2 cellular contexts compared by ENCODE assay signal in the genomic region with DNA sequence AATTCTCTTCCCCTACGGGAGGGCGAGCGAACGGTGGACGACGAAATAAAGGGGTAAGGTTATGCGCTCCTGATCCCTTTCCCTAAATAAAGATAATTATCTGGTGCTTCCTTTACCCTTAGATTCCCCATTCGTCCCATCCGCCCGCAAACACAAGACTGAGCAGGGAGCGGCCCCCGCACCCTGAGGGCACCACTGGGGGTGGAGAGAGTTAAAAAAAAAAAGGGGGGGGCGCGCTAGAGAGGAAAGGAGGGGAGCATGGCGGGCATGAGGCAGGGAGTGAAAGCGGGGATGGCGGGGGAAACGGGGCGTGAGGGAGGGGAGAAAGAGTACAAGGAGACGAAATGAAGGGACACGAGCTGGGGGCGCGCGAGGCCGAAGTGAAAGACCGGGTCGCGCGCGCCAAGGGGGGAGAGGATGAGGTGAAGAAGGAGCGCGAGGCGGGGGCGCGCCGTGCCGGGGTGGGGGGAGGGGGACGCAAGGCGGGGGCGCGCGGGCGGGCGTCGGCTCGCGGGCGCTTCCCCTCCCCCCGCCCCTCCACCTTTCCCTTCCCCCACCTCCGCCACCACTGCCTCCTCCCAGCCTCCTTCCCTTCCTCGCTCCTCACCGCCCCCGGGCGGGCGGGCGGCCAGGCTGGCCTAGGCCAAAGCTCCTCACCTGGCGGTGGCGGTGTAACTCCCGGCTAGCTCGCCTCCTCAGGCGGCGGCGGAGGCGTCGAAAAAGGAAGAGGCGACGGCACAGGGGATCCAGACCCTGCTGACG.
TF ChIP-seq lines count a peak whose summit lies in the region.

No MANE protein-coding gene starts in this region.

TF ChIP-seq in HEK293, 187 proteins besides CTCF, POLR2A, EP300 and RAD21 (continued from another document and continues in another):
- TF ChIP-seq ZBTB6 (tag by site-specific recombination; IDR thresholded peaks at IDR 0.05): no peak
- TF ChIP-seq, protein P1, sequence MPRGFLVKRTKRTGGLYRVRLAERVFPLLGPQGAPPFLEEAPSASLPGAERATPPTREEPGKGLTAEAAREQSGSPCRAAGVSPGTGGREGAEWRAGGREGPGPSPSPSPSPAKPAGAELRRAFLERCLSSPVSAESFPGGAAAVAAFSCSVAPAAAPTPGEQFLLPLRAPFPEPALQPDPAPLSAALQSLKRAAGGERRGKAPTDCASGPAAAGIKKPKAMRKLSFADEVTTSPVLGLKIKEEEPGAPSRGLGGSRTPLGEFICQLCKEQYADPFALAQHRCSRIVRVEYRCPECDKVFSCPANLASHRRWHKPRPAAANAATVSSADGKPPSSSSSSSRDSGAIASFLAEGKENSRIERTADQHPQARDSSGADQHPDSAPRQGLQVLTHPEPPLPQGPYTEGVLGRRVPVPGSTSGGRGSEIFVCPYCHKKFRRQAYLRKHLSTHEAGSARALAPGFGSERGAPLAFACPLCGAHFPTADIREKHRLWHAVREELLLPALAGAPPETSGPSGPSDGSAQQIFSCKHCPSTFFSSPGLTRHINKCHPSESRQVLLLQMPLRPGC (tag by site-specific recombination; IDR thresholded peaks at IDR 0.05): no peak
- no peak for TF ChIP-seq ZNF202 (tag by site-specific recombination; IDR thresholded peaks at IDR 0.05; ENCODE audit: borderline replicate concordance)
- TF ChIP-seq PATZ1 (tag by site-specific recombination; IDR thresholded peaks at IDR 0.05): peak; percentile 73
- no peak for TF ChIP-seq ZNF580 (tag by site-specific recombination; IDR thresholded peaks at IDR 0.05)
- no peak for TF ChIP-seq ZBTB20 (tag by site-specific recombination; IDR thresholded peaks at IDR 0.05)
- peak; percentile 75 for TF ChIP-seq GLIS2 (tag by site-specific recombination; IDR thresholded peaks at IDR 0.05)
- TF ChIP-seq SCRT1 (tag by site-specific recombination; IDR thresholded peaks at IDR 0.05; ENCODE audit: borderline replicate concordance): no peak
- TF ChIP-seq GLI2 (tag by site-specific recombination; IDR thresholded peaks at IDR 0.05; ENCODE audit: borderline replicate concordance, low read depth): no peak
- TF ChIP-seq ZNF175 (tag by site-specific recombination; IDR thresholded peaks at IDR 0.05): no peak
- TF ChIP-seq, protein P2, sequence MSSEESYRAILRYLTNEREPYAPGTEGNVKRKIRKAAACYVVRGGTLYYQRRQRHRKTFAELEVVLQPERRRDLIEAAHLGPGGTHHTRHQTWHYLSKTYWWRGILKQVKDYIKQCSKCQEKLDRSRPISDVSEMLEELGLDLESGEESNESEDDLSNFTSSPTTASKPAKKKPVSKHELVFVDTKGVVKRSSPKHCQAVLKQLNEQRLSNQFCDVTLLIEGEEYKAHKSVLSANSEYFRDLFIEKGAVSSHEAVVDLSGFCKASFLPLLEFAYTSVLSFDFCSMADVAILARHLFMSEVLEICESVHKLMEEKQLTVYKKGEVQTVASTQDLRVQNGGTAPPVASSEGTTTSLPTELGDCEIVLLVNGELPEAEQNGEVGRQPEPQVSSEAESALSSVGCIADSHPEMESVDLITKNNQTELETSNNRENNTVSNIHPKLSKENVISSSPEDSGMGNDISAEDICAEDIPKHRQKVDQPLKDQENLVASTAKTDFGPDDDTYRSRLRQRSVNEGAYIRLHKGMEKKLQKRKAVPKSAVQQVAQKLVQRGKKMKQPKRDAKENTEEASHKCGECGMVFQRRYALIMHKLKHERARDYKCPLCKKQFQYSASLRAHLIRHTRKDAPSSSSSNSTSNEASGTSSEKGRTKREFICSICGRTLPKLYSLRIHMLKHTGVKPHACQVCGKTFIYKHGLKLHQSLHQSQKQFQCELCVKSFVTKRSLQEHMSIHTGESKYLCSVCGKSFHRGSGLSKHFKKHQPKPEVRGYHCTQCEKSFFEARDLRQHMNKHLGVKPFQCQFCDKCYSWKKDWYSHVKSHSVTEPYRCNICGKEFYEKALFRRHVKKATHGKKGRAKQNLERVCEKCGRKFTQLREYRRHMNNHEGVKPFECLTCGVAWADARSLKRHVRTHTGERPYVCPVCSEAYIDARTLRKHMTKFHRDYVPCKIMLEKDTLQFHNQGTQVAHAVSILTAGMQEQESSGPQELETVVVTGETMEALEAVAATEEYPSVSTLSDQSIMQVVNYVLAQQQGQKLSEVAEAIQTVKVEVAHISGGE (tag by site-specific recombination; conservative IDR thresholded peaks at IDR 0.05; ENCODE audit: low read depth): peak; percentile 27; the same call in 1 of the 2 replicates
- TF ChIP-seq ZNF324 (tag by site-specific recombination; IDR thresholded peaks at IDR 0.05): no peak
- no peak for TF ChIP-seq FEZF1 (tag by site-specific recombination; IDR thresholded peaks at IDR 0.05)
- no peak for TF ChIP-seq ZNF830 (tag by site-specific recombination; IDR thresholded peaks at IDR 0.05; ENCODE audit: low read depth)
- TF ChIP-seq ATF2 (tag by site-specific recombination; IDR thresholded peaks at IDR 0.05; ENCODE audit: low read depth): no peak

TF ChIP-seq in WTC11, 78 proteins besides CTCF, POLR2A, EP300 and RAD21 (continued from another document):
- TF ChIP-seq ZNF281 (CRISPR knock-in tag; IDR thresholded peaks at IDR 0.05): peak; percentile 76; the same call in 1 of the 2 replicates
TF ChIP-seq in WTC11: peak in this region for 2.
